17 cellular contexts compared by ENCODE assay signal in genomic region chr2:33448216-33448899, GRCh38.
"Had no signal": no experiment of that assay in that cellular context is flagged by ENCODE, and none has a peak within 500 bp of the region (broad histone marks: within the 10 kb centered on the region; RNA-seq: fewer than 3 reads in every experiment).

No MANE protein-coding gene starts in this region.

- H3K4me3 ChIP-seq: esophagus muscularis mucosa, heart right ventricle, psoas muscle had no signal

- H3K27me3 ChIP-seq: esophagus muscularis mucosa, heart right ventricle had no signal

- DNase-seq: activated CD4-positive, alpha-beta memory T cell treated with anti-CD3 and anti-CD28 coated beads for 36 hours; activated CD4-positive, alpha-beta T cell treated with anti-CD3 and anti-CD28 coated beads for 1 hour; activated effector memory CD4-positive, alpha-beta T cell treated with anti-CD3 and anti-CD28 coated beads, Interleukin-2, amount 50 U/mL, for 16 hours; activated T-cell treated with anti-CD3 and anti-CD28 coated beads, Interleukin-2, amount 50 U/mL, for 4 hours; aorta; foreskin fibroblast; heart right ventricle; islet precursor cell; occipital lobe; psoas muscle; stimulated activated CD4-positive, alpha-beta T cell treated with anti-CD3 and anti-CD28 coated beads, Interleukin-2, amount 100 ng/mL, for 48 hours; stimulated activated naive CD4-positive, alpha-beta T cell treated with Interleukin-2 at 50 U/mL for 16 hours; trophoblast cell had no signal

- ATAC-seq: activated T-cell treated with anti-CD3 and anti-CD28 coated beads, Interleukin-2, amount 50 U/mL, for 4 hours; heart right ventricle; left lobe of liver; psoas muscle; sciatic nerve had no signal

- H3K27ac ChIP-seq: esophagus muscularis mucosa, heart right ventricle, psoas muscle had no signal

- FAIRE-seq: bronchial epithelial cell had no signal
